In the genomic region with DNA sequence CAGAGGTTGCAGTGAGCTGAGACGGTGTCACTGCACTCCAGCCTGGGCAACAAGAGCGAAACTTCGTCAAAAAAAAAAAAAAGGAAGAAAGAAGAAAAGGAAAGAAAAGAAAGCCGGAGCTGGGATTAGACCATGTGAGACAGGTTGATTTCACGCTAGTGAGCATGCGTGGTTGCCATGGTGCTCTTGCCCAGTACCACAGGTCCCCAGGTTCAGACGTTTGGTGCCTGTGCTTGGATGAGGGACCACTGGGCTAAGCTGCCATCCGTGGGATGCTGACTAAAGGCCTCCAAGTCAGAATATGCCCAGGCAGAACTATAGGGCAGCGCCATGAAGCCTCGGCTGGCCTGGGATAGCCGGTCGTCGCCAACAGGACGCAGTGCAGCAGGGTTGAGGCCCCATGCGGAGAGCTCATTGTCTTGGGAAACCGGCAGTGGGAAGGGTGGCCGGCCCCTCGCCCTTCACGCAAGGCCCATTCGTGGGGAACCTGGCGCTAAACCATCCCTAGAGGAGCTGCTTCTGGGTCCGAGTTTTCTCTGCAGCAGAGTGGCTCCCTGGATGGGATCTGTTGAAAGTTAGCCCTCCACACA, we compare ENCODE assay signal across 16 cellular contexts. TPM values are rescaled to one million over a fixed set of nuclear protein-coding genes. Genes with fewer than 3 reads are reported as not detected.
DNase-seq lines count a peak whose midpoint lies in the region; ATAC-seq and TF ChIP-seq lines count a peak whose summit lies in the region.
"Had no signal": no experiment of that assay in that cellular context is flagged by ENCODE, and none has a peak within 500 bp of the region (broad histone marks: within the 10 kb centered on the region; RNA-seq: fewer than 3 reads in every experiment).

No MANE protein-coding gene starts in this region.

- H3K4me3 Mint-ChIP-seq in WTC11 = no peak overlapping the region
- H3K4me3 Mint-ChIP-seq: CD8-positive, alpha-beta T cell had no signal

- peaks cover 6% of the 10 kb centered on the region for H3K9me3 ChIP-seq in trophoblast cell (ENCODE audit: insufficient read depth, low read depth, low read length)
- H3K9me3 ChIP-seq: A549, BE2C, HAP-1 had no signal

- peak overlapping the region; percentile 28 for H3K4me3 ChIP-seq in trophoblast cell (ENCODE audit: low read depth, low read length)
- H3K4me3 ChIP-seq: A549, HAP-1 had no signal

- H3K79me2 ChIP-seq in trophoblast cell (ENCODE audit: control insufficient read depth, insufficient read depth, low read length, poor library complexity) = no peaks in the 10 kb centered on the region

- H2BK5ac ChIP-seq in trophoblast cell (ENCODE audit: low read depth, low read length, poor library complexity) = no peak overlapping the region

- no peaks in the 10 kb centered on the region for H3K27me3 ChIP-seq in trophoblast cell (ENCODE audit: insufficient read depth, low read length)
- H3K27me3 ChIP-seq: BE2C had no signal

- no peak overlapping the region for H3K14ac ChIP-seq in trophoblast cell (ENCODE audit: low read length)

- H3K27me3 Mint-ChIP-seq in WTC11 (ENCODE audit: low read depth) = no peaks in the 10 kb centered on the region

- no peak overlapping the region for H4K12ac ChIP-seq in trophoblast cell (ENCODE audit: low read depth, low read length)

- TF ChIP-seq CTCF in WTC11 (IDR thresholded peaks at IDR 0.05) = no peak

- H3K9ac ChIP-seq in trophoblast cell (ENCODE audit: low read length) = no peak overlapping the region

- no peak overlapping the region for H3K27ac Mint-ChIP-seq in WTC11
- H3K27ac Mint-ChIP-seq: CD8-positive, alpha-beta T cell had no signal

- H2AFZ ChIP-seq in trophoblast cell (ENCODE audit: insufficient read depth, low read length, poor library complexity) = no peak overlapping the region

- no peaks in the 10 kb centered on the region for H3K36me3 Mint-ChIP-seq in WTC11
- H3K36me3 Mint-ChIP-seq: CD8-positive, alpha-beta T cell had no signal

- CTCF ChIA-PET in WTC11 (lab: Charles Lee) = interaction anchor here (0.8 to 1.3 kb wide), 6 partner anchors 18 to 112 kb away, joined by 3 to 9 read pairs (median 4); no protein-coding TSS in a partner anchor

- H3K36me3 ChIP-seq in trophoblast cell (ENCODE audit: control insufficient read depth in 1 of 2, insufficient read depth in 2 of 2, low read length in 2 of 2) = no peaks in the 10 kb centered on the region
- H3K36me3 ChIP-seq: BE2C, HAP-1 had no signal

- no peak overlapping the region for H4K8ac ChIP-seq in trophoblast cell (ENCODE audit: low read depth, low read length)

- no peak overlapping the region for H2BK120ac ChIP-seq in trophoblast cell (ENCODE audit: insufficient read depth, low read length, poor library complexity)

- H3K27ac ChIP-seq in trophoblast cell (ENCODE audit: low read depth, low read length) = no peak overlapping the region
- H3K27ac ChIP-seq: A549, C4-2B had no signal

- H2BK12ac ChIP-seq in trophoblast cell (ENCODE audit: low read length) = no peak overlapping the region

- H3K4me2 ChIP-seq in trophoblast cell (ENCODE audit: low read length) = no peak overlapping the region
- H3K4me2 ChIP-seq: A549 had no signal

- POLR2A ChIA-PET in WTC11 (lab: Charles Lee) = interaction anchor here (0.7 kb wide), 1 partner anchor 84 kb away, joined by 4 read pairs; no protein-coding TSS in a partner anchor

- no CpG with 5 or more reads among the region's 22 CpGs for WGBS in trophoblast cell (ENCODE audit: extremely low coverage, insufficient coverage, insufficient read length)

- no peak overlapping the region for H3K4ac ChIP-seq in trophoblast cell (ENCODE audit: low read depth, low read length)

- no peaks in the 10 kb centered on the region for H3K4me1 ChIP-seq in trophoblast cell (ENCODE audit: control insufficient read depth in 1 of 2, insufficient read depth in 2 of 2, low read length in 2 of 2)
- H3K4me1 ChIP-seq: A549, BE2C, HAP-1 had no signal

- peaks cover 8% of the 10 kb centered on the region for H3K9me3 Mint-ChIP-seq in WTC11
- H3K9me3 Mint-ChIP-seq: CD8-positive, alpha-beta T cell had no signal

- peak; percentile 59 for ATAC-seq in WTC11
- ATAC-seq: A549; CD8-positive, alpha-beta T cell; HepG2 had no signal

- no peak overlapping the region for H4K91ac ChIP-seq in trophoblast cell (ENCODE audit: low read depth, low read length)

- H3K79me1 ChIP-seq in trophoblast cell (ENCODE audit: low read length) = no peaks in the 10 kb centered on the region

- H3K23ac ChIP-seq in trophoblast cell (ENCODE audit: low read length) = no peak overlapping the region

- H3K4me1 Mint-ChIP-seq in WTC11 = peaks cover 11% of the 10 kb centered on the region

- DNase-seq in WTC11 (ENCODE audit: low spot score) = peak; percentile 36
- peak; percentile 65 for DNase-seq in iPS-NIHi11 (ENCODE audit: low spot score)
- DNase-seq in trophoblast cell = no peak
- DNase-seq in kidney glomerular epithelial cell (lab: John Stamatoyannopoulos, UW) = no peak
- DNase-seq in HT-29 (ENCODE audit: low spot score) = no peak
- no peak for DNase-seq in mesenteric fat pad (ENCODE audit: low spot score)
- DNase-seq: BE2C; CD8-positive, alpha-beta T cell; COR-L47; DND-41; GDM1 had no signal

- no peak overlapping the region for H3K18ac ChIP-seq in trophoblast cell (ENCODE audit: low read length)

- no peak overlapping the region for H2AK5ac ChIP-seq in trophoblast cell (ENCODE audit: low read length)

TF ChIP-seq in WTC11, 78 proteins besides CTCF, POLR2A, EP300 and RAD21 (continues in another document):
- TF ChIP-seq E2F4 (CRISPR knock-in tag; IDR thresholded peaks at IDR 0.05; ENCODE audit: borderline replicate concordance, low read depth) (no peak), ZNF396 (CRISPR knock-in tag; IDR thresholded peaks at IDR 0.05; ENCODE audit: borderline replicate concordance) (no peak), ZNF263 (CRISPR knock-in tag; IDR thresholded peaks at IDR 0.05; ENCODE audit: low read depth) (no peak), ZNF425 (CRISPR knock-in tag; conservative IDR thresholded peaks at IDR 0.05) (no peak)
- TF ChIP-seq, protein P1, sequence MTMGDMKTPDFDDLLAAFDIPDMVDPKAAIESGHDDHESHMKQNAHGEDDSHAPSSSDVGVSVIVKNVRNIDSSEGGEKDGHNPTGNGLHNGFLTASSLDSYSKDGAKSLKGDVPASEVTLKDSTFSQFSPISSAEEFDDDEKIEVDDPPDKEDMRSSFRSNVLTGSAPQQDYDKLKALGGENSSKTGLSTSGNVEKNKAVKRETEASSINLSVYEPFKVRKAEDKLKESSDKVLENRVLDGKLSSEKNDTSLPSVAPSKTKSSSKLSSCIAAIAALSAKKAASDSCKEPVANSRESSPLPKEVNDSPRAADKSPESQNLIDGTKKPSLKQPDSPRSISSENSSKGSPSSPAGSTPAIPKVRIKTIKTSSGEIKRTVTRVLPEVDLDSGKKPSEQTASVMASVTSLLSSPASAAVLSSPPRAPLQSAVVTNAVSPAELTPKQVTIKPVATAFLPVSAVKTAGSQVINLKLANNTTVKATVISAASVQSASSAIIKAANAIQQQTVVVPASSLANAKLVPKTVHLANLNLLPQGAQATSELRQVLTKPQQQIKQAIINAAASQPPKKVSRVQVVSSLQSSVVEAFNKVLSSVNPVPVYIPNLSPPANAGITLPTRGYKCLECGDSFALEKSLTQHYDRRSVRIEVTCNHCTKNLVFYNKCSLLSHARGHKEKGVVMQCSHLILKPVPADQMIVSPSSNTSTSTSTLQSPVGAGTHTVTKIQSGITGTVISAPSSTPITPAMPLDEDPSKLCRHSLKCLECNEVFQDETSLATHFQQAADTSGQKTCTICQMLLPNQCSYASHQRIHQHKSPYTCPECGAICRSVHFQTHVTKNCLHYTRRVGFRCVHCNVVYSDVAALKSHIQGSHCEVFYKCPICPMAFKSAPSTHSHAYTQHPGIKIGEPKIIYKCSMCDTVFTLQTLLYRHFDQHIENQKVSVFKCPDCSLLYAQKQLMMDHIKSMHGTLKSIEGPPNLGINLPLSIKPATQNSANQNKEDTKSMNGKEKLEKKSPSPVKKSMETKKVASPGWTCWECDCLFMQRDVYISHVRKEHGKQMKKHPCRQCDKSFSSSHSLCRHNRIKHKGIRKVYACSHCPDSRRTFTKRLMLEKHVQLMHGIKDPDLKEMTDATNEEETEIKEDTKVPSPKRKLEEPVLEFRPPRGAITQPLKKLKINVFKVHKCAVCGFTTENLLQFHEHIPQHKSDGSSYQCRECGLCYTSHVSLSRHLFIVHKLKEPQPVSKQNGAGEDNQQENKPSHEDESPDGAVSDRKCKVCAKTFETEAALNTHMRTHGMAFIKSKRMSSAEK (CRISPR knock-in tag; IDR thresholded peaks at IDR 0.05; ENCODE audit: borderline replicate concordance) = no peak

RNA-seq across cellular contexts. Expression of gene TEX101, which starts 7.2 kb away (rescaled TPM):
- total RNA-seq in WTC11 (2021) = not detected in 3 replicates
- polyA plus RNA-seq in trophoblast cell (2013) = 0.11 and 0.18 TPM in 2 replicates
- total RNA-seq in HT-29 (2014; rRNA removed; shearing (Covaris generic)) = not detected in 2 replicates
- not detected for total RNA-seq in mesenteric fat pad
- total RNA-seq: CD8-positive, alpha-beta T cell; HepG2 had no signal
- polyA plus RNA-seq: A549, AG04450, HepG2 had no signal

RNA-seq across cellular contexts. Expression of gene CD177, which starts 54.0 kb away (rescaled TPM):
- total RNA-seq in WTC11 (2021) = 2.0 to 4.5 TPM (median 2.0 TPM) in 3 replicates
- 6.0 and 6.9 TPM in 2 replicates for polyA plus RNA-seq in trophoblast cell (2013)
- not detected in 2 replicates for total RNA-seq in HT-29 (2014; rRNA removed; shearing (Covaris generic))
- 14.2 TPM for total RNA-seq in mesenteric fat pad
- total RNA-seq: CD8-positive, alpha-beta T cell; HepG2 had no signal
- polyA plus RNA-seq: HepG2 had no signal

RNA-seq across cellular contexts. Expression of gene LYPD3, which starts 57.9 kb away (rescaled TPM):
- total RNA-seq in WTC11 (2021) (2.7 to 3.8 TPM (median 3.1 TPM) in 3 replicates), mesenteric fat pad (3.0 TPM)
- polyA plus RNA-seq in trophoblast cell (2013) = 44.9 and 48.1 TPM in 2 replicates
- 0.05 and 0.78 TPM in 2 replicates for total RNA-seq in HT-29 (2014; rRNA removed; shearing (Covaris generic))

Comparison
In these comparisons a context has a peak if more than half of its experiments do, and no peak if none do; other contexts are left out.
1. DNase-seq: peak in WTC11 (single experiment) and iPS-NIHi11 (single experiment); none in trophoblast cell (0 of 2), kidney glomerular epithelial cell (single experiment), HT-29 (single experiment) and mesenteric fat pad (single experiment).